Comparison of ENCODE assay signal across 19 cellular contexts in genomic region chr1:215269955-215270354, GRCh38.
"Had no signal": no experiment of that assay in that cellular context is flagged by ENCODE, and none has a peak within 500 bp of the region (broad histone marks: within the 10 kb centered on the region; RNA-seq: fewer than 3 reads in every experiment).

No MANE protein-coding gene starts in this region.

- H3K27ac ChIP-seq: body of pancreas, colonic mucosa, gastroesophageal sphincter, heart right ventricle, spleen, thoracic aorta, upper lobe of left lung had no signal

- H3K36me3 ChIP-seq: colonic mucosa, gastroesophageal sphincter, heart right ventricle, spleen, thoracic aorta, upper lobe of left lung had no signal

- H3K4me1 ChIP-seq: body of pancreas, colonic mucosa, gastroesophageal sphincter, heart right ventricle, spleen, upper lobe of left lung had no signal

- H3K9me3 ChIP-seq: body of pancreas, colonic mucosa, gastroesophageal sphincter, heart right ventricle, spleen, thoracic aorta, upper lobe of left lung had no signal

- H3K27me3 ChIP-seq: body of pancreas, colonic mucosa, gastroesophageal sphincter, heart right ventricle, spleen, upper lobe of left lung had no signal

- DNase-seq: activated CD4-positive, alpha-beta memory T cell treated with anti-CD3 and anti-CD28 coated beads, Interleukin-2, amount 10 ng/mL, durations not matched to agents 7 days and 5 days; activated CD4-positive, alpha-beta T cell treated with anti-CD3 and anti-CD28 coated beads for 48 hours; activated CD4-positive, CD25-positive, alpha-beta regulatory T cell; activated CD8-positive, alpha-beta memory T cell treated with anti-CD3 and anti-CD28 coated beads, Interleukin-2, amount 10 ng/mL, durations not matched to agents 7 days and 5 days; amniotic stem cell; body of pancreas; colonic mucosa; heart right ventricle; midbrain; occipital lobe; posterior cingulate gyrus; spleen; stimulated activated CD4-positive, alpha-beta T cell treated with anti-CD3 and anti-CD28 coated beads, Interleukin-4, amount 100 ng/mL, for 4 hours; upper lobe of left lung had no signal

- ATAC-seq: activated CD8-positive, alpha-beta memory T cell treated with anti-CD3 and anti-CD28 coated beads, Interleukin-2, amount 10 ng/mL, durations not matched to agents 7 days and 5 days; body of pancreas; esophagus mucosa; gastroesophageal sphincter; heart right ventricle; stimulated activated memory B cell treated with anti-CD40 and anti-IgM and Interleukin-4, amounts not matched to agents 10 μg/mL and 1 μg/mL and 100 μg/mL, for 72 hours had no signal

- H3K4me3 ChIP-seq: body of pancreas, colonic mucosa, gastroesophageal sphincter, heart right ventricle, lung, spleen, thoracic aorta, upper lobe of left lung had no signal
